Comparison of ENCODE assay signal across 9 cellular contexts in genomic region chr6:43229803-43230239, GRCh38. TPM values are rescaled to one million over a fixed set of nuclear protein-coding genes. Genes with fewer than 3 reads are reported as not detected.
A peak's percentile ranks its signal among the peaks of the same experiment; 100 is the strongest.
DNase-seq lines count a peak whose midpoint lies in the region; ATAC-seq and TF ChIP-seq lines count a peak whose summit lies in the region.
"Had no signal": no experiment of that assay in that cellular context is flagged by ENCODE, and none has a peak within 500 bp of the region (broad histone marks: within the 10 kb centered on the region; RNA-seq: fewer than 3 reads in every experiment).

No MANE protein-coding gene starts in this region.

- BruUV-seq in PC-9 (replicated peaks; lab: Mats Ljungman, UMichigan) = no TSS peak

- ATAC-seq in psoas muscle = peak in 1 of 4 donors; percentile 9

- H3K4me1 ChIP-seq in DOHH2 (ENCODE audit: control insufficient read depth, low read length) (peaks cover 45% of the 10 kb centered on the region), PC-9 (replicated peaks; ENCODE audit: insufficient read depth) (0 out of 2 replicates have a peak, but pooled peaks cover 9% of the 10 kb centered on the region), psoas muscle (peaks cover 14% of the 10 kb centered on the region)

- H4K20me1 ChIP-seq in DOHH2 (ENCODE audit: control insufficient read depth, insufficient read depth, low read depth, low read length) (no peaks in the 10 kb centered on the region), PC-9 (ENCODE audit: insufficient read depth) (no peaks in the 10 kb centered on the region)

- TF ChIP-seq CTCF in DOHH2 (IDR thresholded peaks at IDR 0.05; ENCODE audit: low read depth, low read length, poor library complexity, severe bottlenecking) = no peak
- no peak for TF ChIP-seq CTCF in PC-9 (conservative IDR thresholded peaks at IDR 0.05)
- no peak for TF ChIP-seq CTCF in epithelial cell of proximal tubule (conservative IDR thresholded peaks at IDR 0.05; ENCODE audit: low read depth, low read length)
- TF ChIP-seq CTCF in psoas muscle (IDR thresholded peaks at IDR 0.05) = no peak

- H3K4me3 ChIP-seq in DOHH2 (ENCODE audit: low read length) = peak overlapping the region; percentile 78
- no peak overlapping the region; the same call in 1 of the 2 replicates for H3K4me3 ChIP-seq in PC-9
- peak overlapping the region; percentile 57 for H3K4me3 ChIP-seq in epithelial cell of proximal tubule (ENCODE audit: low read depth, low read length)
- peak overlapping the region; percentile 71 for H3K4me3 ChIP-seq in psoas muscle

- H3K27ac ChIP-seq in DOHH2 (ENCODE audit: low read depth, low read length) = no peak overlapping the region
- no peak overlapping the region for H3K27ac ChIP-seq in PC-9
- peak overlapping the region; percentile 73 for H3K27ac ChIP-seq in psoas muscle

- H3K79me2 ChIP-seq in DOHH2 (ENCODE audit: control insufficient read depth, low read length) = peaks cover 38% of the 10 kb centered on the region
- no peaks in the 10 kb centered on the region for H3K79me2 ChIP-seq in PC-9 (ENCODE audit: low read depth)

- H3K9me3 ChIP-seq in DOHH2 (ENCODE audit: control insufficient read depth, insufficient read depth, low read length) (no peaks in the 10 kb centered on the region), PC-9 (ENCODE audit: insufficient read depth, low read depth) (no peaks in the 10 kb centered on the region), psoas muscle (no peaks in the 10 kb centered on the region)

- no peaks in the 10 kb centered on the region for H3K9me2 ChIP-seq in DOHH2 (replicated peaks; ENCODE audit: control insufficient read depth, low read length)
- H3K9me2 ChIP-seq in PC-9 (ENCODE audit: insufficient read depth) = no peaks in the 10 kb centered on the region

- H3K36me3 ChIP-seq in DOHH2 (ENCODE audit: control insufficient read depth, low read length) (peaks cover 27% of the 10 kb centered on the region), PC-9 (ENCODE audit: low read depth) (no peaks in the 10 kb centered on the region), psoas muscle (ENCODE audit: insufficient read depth in 1 of 2, low read depth in 1 of 2) (peaks cover 0 to 14% of the 10 kb centered on the region in 2 donors)
- H3K36me3 ChIP-seq: brain microvascular endothelial cell had no signal

- intact Hi-C loops in PC-9 (cut with micrococcal nuclease; ENCODE audit: unreplicated experiment) = no loop called here
- intact Hi-C loops in psoas muscle (cut with DNase I) = no loop called here

- H3K4me2 ChIP-seq in DOHH2 (ENCODE audit: low read length) (peak overlapping the region; percentile 87), PC-9 (peak overlapping the region; percentile 86)

- POLR2A ChIA-PET in PC-9 (lab: Charles Lee; ENCODE audit: unreplicated experiment) = no interaction called here

- peaks cover 5% of the 10 kb centered on the region; the same call in 1 of the 2 replicates for H3F3A ChIP-seq in DOHH2 (ENCODE audit: control insufficient read depth, insufficient read depth)
- no peaks in the 10 kb centered on the region; the same call in 1 of the 2 replicates for H3F3A ChIP-seq in PC-9 (ENCODE audit: insufficient read depth, low read depth)

- WGBS in psoas muscle, 3 donors = 45 to 52% (median 51%) methylated on average over 11 of the region's 11 CpGs

- H2AFZ ChIP-seq in PC-9 = peak overlapping the region; percentile 95; the same call in 1 of the 2 replicates

- no peaks in the 10 kb centered on the region for H3K27me3 ChIP-seq in DOHH2 (ENCODE audit: control insufficient read depth, low read length)
- H3K27me3 ChIP-seq in PC-9 (ENCODE audit: insufficient read depth, low read depth) = no peaks in the 10 kb centered on the region
- peaks cover 0 to 6% (median 0%) of the 10 kb centered on the region in 3 donors for H3K27me3 ChIP-seq in psoas muscle (ENCODE audit: insufficient read depth in 3 of 3, low read length in 2 of 3)

- CTCF ChIA-PET in PC-9 (lab: Charles Lee) = interaction anchor here (0.6 kb wide), 2 partner anchors 20 to 50 kb away, joined by 3 to 20 read pairs; no protein-coding TSS in a partner anchor

- DNase-seq in PC-9 (no peak), epithelial cell of proximal tubule (ENCODE audit: low read depth) (no peak), psoas muscle (no peak), NCI-H69 (lab: John Stamatoyannopoulos, UW) (no peak), NCI-H146 (lab: John Stamatoyannopoulos, UW) (no peak), cortex of kidney (lab: John Stamatoyannopoulos, UW) (no peak), HT-29 (ENCODE audit: low spot score) (no peak)

RNA-seq across cellular contexts. Expression of gene DNPH1, which starts 0.5 kb away (rescaled TPM):
- total RNA-seq in PC-9 (2021) (43.5 and 57.0 TPM in 2 replicates), epithelial cell of proximal tubule (140 and 299 TPM in 2 replicates), psoas muscle (10 to 100 TPM; 20.7 to 61.9 (median 37.2) TPM)
- 10 to 100 TPM; 52.5 to 83.6 (median 55.9) TPM for polyA plus RNA-seq in psoas muscle
- total RNA-seq in HT-29 (2014; rRNA removed; shearing (Covaris generic)) = 125 and 130 TPM in 2 replicates

RNA-seq across cellular contexts. Expression of gene TTBK1, which starts 13.5 kb away (rescaled TPM):
- total RNA-seq in PC-9 (2021) = 0.07 and 0.15 TPM in 2 replicates
- total RNA-seq in epithelial cell of proximal tubule = under 0.01 and 0.07 TPM in 2 replicates
- total RNA-seq in psoas muscle = not detected
- under 1 TPM in 2 of 3 donors, not detected in 1; 0.01 to 0.03 TPM for polyA plus RNA-seq in psoas muscle
- total RNA-seq in HT-29 (2014; rRNA removed; shearing (Covaris generic)) = 0.73 and 0.79 TPM in 2 replicates

RNA-seq across cellular contexts. Expression of gene CUL9, which starts 47.8 kb away (rescaled TPM):
- 52.8 and 71.6 TPM in 2 replicates for total RNA-seq in PC-9 (2021)
- 17.8 and 18.4 TPM in 2 replicates for total RNA-seq in epithelial cell of proximal tubule
- 10 to 100 TPM in 2 of 4 donors, 1 to 10 TPM in 2; 6.5 to 10.9 (median 9.6) TPM for total RNA-seq in psoas muscle
- 10 to 100 TPM in 2 of 3 donors, 1 to 10 TPM in 1; 6.3 to 10.8 (median 10.7) TPM for polyA plus RNA-seq in psoas muscle
- total RNA-seq in HT-29 (2014; rRNA removed; shearing (Covaris generic)) = 13.5 and 17.2 TPM in 2 replicates

RNA-seq across cellular contexts. Expression of gene SRF, which starts 58.8 kb away (rescaled TPM):
- 22.0 and 25.4 TPM in 2 replicates for total RNA-seq in PC-9 (2021)
- 25.0 and 33.9 TPM in 2 replicates for total RNA-seq in epithelial cell of proximal tubule
- total RNA-seq in psoas muscle = 10 to 100 TPM; 36.4 to 46.6 (median 40.1) TPM
- polyA plus RNA-seq in psoas muscle = 10 to 100 TPM; 26.3 to 57.7 (median 34.7) TPM
- total RNA-seq in HT-29 (2014; rRNA removed; shearing (Covaris generic)) = 49.2 and 57.4 TPM in 2 replicates
